In the genomic region with DNA sequence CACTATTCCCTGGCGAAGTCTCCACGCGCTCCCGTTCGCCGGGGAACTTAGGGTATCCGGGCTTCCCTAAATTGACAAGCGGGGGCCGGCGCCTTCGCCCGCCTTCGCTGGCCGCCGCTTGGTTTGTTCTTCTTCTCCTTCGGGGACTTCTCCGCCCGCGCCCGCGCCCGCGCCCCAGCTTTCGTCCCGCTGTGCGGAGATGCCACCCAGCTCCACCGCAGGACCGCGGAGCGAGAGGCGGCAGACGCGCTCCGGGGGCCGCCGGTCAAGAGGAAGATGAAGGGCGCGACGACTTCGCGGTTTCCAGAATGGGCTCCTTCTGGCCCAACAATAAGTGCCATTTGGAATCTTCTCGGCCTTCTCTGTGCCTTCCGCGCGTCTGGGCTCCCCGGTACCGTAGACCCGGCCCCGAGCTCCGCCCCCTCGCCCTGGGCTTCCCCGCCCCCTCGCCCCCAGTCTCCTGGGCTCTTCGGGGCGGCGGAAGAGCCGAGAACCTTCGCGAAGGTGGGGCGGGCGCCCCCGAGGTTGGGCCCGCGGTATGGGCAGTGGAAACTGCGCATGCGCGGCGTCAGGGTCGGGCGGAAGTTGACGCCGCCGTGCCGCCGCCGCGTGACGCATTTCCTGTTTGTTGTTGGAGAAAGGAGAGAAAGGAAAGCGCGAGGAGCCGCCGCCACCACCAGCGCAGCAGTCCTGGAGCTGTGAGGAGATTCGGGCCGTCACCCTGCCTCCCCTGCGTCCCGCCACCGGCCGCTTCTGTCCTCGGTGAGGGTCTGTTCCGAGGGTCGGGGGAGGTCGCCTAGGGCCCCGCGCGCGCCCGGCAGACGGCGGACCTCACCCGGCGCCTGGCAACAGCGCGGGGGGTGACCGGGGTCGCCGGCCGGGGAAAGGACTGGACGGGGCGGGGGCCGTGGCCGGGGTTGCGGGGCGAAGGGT, we compare ENCODE assay signal across 8 cellular contexts. TPM values are rescaled to one million over a fixed set of nuclear protein-coding genes. Genes with fewer than 3 reads are reported as not detected.
DNase-seq lines count a peak whose midpoint lies in the region; ATAC-seq and TF ChIP-seq lines count a peak whose summit lies in the region.

A gene (plus strand): TSS at position 622 of the 933 bp plus-strand sequence. CDS start 21,569 bp downstream, outside the sequence.

- peak; percentile 36 for TF ChIP-seq CTCF in chondrocyte (IDR thresholded peaks at IDR 0.05)
- TF ChIP-seq CTCF in kidney epithelial cell (IDR thresholded peaks at IDR 0.05; ENCODE audit: insufficient read depth, low read length, poor library complexity, severe bottlenecking), result no peak

- peak within 1 kb of the TSS; percentile 96 for H3K27ac Mint-ChIP-seq in activated CD4-positive, alpha-beta T cell treated with anti-CD3 and anti-CD28 coated beads for 36 hours
- H3K27ac Mint-ChIP-seq in chondrocyte (ENCODE audit: unreplicated experiment), result peak within 1 kb of the TSS; percentile 98

- intact Hi-C loops in activated CD4-positive, alpha-beta T cell treated with anti-CD3 and anti-CD28 coated beads for 36 hours (cut with DNase I, micrococcal nuclease), result loop anchor here (1.0 to 5.0 kb wide), 6 partner anchors 51 to 696 kb away; a partner anchor contains a TSS

- peaks cover 40% of the 10 kb centered on the region for H3K4me1 Mint-ChIP-seq in activated CD4-positive, alpha-beta T cell treated with anti-CD3 and anti-CD28 coated beads for 36 hours
- peaks cover 48% of the 10 kb centered on the region for H3K4me1 Mint-ChIP-seq in chondrocyte (ENCODE audit: low read depth)

- peak; percentile 79 for ATAC-seq in HG03432 (IDR thresholded peaks at IDR 0.05; ENCODE audit: unreplicated experiment)
- ATAC-seq in activated CD4-positive, alpha-beta T cell treated with anti-CD3 and anti-CD28 coated beads for 36 hours, result peak; percentile 75

- POLR2A ChIA-PET in activated CD4-positive, alpha-beta T cell treated with anti-CD3 and anti-CD28 coated beads for 36 hours (lab: Charles Lee), result interaction anchor here (0.7 to 2.6 kb wide), 3 partner anchors 9 to 34 kb away, joined by 3 to 12 read pairs (median 3); no protein-coding TSS in a partner anchor

- no peaks in the 10 kb centered on the region for H3K9me3 Mint-ChIP-seq in activated CD4-positive, alpha-beta T cell treated with anti-CD3 and anti-CD28 coated beads for 36 hours (ENCODE audit: low read depth)
- H3K9me3 Mint-ChIP-seq in chondrocyte (ENCODE audit: low read depth), result no peaks in the 10 kb centered on the region

- no peaks in the 10 kb centered on the region for H3K27me3 Mint-ChIP-seq in activated CD4-positive, alpha-beta T cell treated with anti-CD3 and anti-CD28 coated beads for 36 hours
- H3K27me3 Mint-ChIP-seq in chondrocyte (ENCODE audit: low read depth), result no peaks in the 10 kb centered on the region

- TF ChIP-seq POLR2A in GM19193 (IDR thresholded peaks at IDR 0.05; ENCODE audit: extremely low read depth, insufficient read depth, insufficient read length), result peak; percentile 73

- peak within 1 kb of the TSS; percentile 90 for H3K4me3 Mint-ChIP-seq in activated CD4-positive, alpha-beta T cell treated with anti-CD3 and anti-CD28 coated beads for 36 hours
- peak within 1 kb of the TSS; percentile 83 for H3K4me3 Mint-ChIP-seq in chondrocyte (ENCODE audit: unreplicated experiment)

- H3K36me3 Mint-ChIP-seq in activated CD4-positive, alpha-beta T cell treated with anti-CD3 and anti-CD28 coated beads for 36 hours (ENCODE audit: low read depth), result peaks cover 26% of the 10 kb centered on the region
- no peaks in the 10 kb centered on the region for H3K36me3 Mint-ChIP-seq in chondrocyte (ENCODE audit: low read depth)

- CTCF ChIA-PET in activated CD4-positive, alpha-beta T cell treated with anti-CD3 and anti-CD28 coated beads for 36 hours (lab: Charles Lee), result interaction anchor here (0.6 to 2.0 kb wide), 4 partner anchors 19 to 94 kb away, joined by 3 to 5 read pairs (median 4); no protein-coding TSS in a partner anchor

- peak within 1 kb of the TSS; percentile 87 for H3K4me3 ChIP-seq in kidney epithelial cell (ENCODE audit: low read depth, low read length)

- peaks cover 2% of the 10 kb centered on the region for H3K27me3 ChIP-seq in kidney epithelial cell (ENCODE audit: control insufficient read depth, insufficient read depth, low read length)

- DNase-seq in Ammon's horn (ENCODE audit: low spot score) (peak; percentile 96), NCI-H510A (lab: John Stamatoyannopoulos, UW) (peak; percentile 83), chondrocyte (ENCODE audit: low spot score) (peak; percentile 95), kidney epithelial cell (ENCODE audit: low read depth) (peak; percentile 62)
- DNase-seq in activated CD4-positive, alpha-beta T cell treated with anti-CD3 and anti-CD28 coated beads for 36 hours, result peak; percentile 97
- peak; percentile 96 for DNase-seq in stimulated activated CD4-positive, alpha-beta T cell treated with anti-CD3 and anti-CD28 coated beads, Interleukin-15, amount 100 ng/mL, for 24 hours

- H3K36me3 ChIP-seq in kidney epithelial cell (ENCODE audit: control insufficient read depth, insufficient read depth, low read length), result no peaks in the 10 kb centered on the region

RNA-seq across cellular contexts. Expression of the gene that starts here (rescaled TPM):
- total RNA-seq in activated CD4-positive, alpha-beta T cell treated with anti-CD3 and anti-CD28 coated beads for 36 hours, result 10 to 100 TPM; 89.9 to 92.9 TPM
- total RNA-seq in chondrocyte, result 98.2 to 112 TPM (median 108 TPM) in 3 replicates
- total RNA-seq in kidney epithelial cell, result 104 and 126 TPM in 2 replicates

Comparison
In these comparisons a context has a peak if more than half of its experiments do, and no peak if none do; other contexts are left out.
1. Peak in every context shown above with its lines: DNase-seq, ATAC-seq and H3K4me3 ChIP-seq.